Comparison of ENCODE assay signal across 16 cellular contexts in the genomic region with DNA sequence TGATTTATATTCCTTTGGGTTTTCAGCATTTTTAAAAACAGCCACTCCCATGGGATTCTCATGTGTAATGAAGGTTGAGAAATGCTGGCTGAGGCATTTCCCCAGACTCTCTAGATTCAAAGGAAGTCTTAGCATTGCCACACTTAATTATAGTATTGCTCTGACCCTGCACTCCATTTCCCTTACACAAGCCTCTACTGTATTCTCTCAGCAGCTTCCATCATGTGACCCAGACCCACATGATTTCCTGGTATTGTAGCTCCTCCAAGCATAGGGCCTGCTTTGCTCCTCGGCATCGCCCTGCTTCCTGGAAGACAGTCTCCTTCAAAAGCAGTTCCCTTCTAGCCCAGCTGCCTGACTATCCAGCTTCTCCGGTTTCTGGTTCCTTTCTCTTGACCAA.
DNase-seq lines count a peak whose midpoint lies in the region; ATAC-seq, FAIRE-seq and TF ChIP-seq lines count a peak whose summit lies in the region.
"Had no signal": no experiment of that assay in that cellular context is flagged by ENCODE, and none has a peak within 500 bp of the region (broad histone marks: within the 10 kb centered on the region; RNA-seq: fewer than 3 reads in every experiment).

No MANE protein-coding gene starts in this region.

- H3K9me3 ChIP-seq in psoas muscle = no peaks in the 10 kb centered on the region

- H3K4me3 ChIP-seq in psoas muscle = no peak overlapping the region
- H3K4me3 ChIP-seq: smooth muscle cell had no signal

- H3K36me3 ChIP-seq in psoas muscle (ENCODE audit: insufficient read depth in 1 of 2, low read depth in 1 of 2) = no peaks in the 10 kb centered on the region

- no peak overlapping the region for H3K4me3 Mint-ChIP-seq in brain
- H3K4me3 Mint-ChIP-seq: activated CD4-positive, alpha-beta memory T cell treated with anti-CD3 and anti-CD28 coated beads, Interleukin-2, amount 10 ng/mL, durations not matched to agents 7 days and 5 days; H9 had no signal

- TF ChIP-seq CTCF in brain (conservative IDR thresholded peaks at IDR 0.05) (no peak), psoas muscle (IDR thresholded peaks at IDR 0.05) (no peak)

- no peaks in the 10 kb centered on the region for H3K27me3 ChIP-seq in psoas muscle (ENCODE audit: insufficient read depth in 3 of 3, low read length in 2 of 3)

- ATAC-seq in psoas muscle = peak; percentile 40 to 78 (median 66)
- ATAC-seq in HG02852 (IDR thresholded peaks at IDR 0.05; ENCODE audit: unreplicated experiment) = no peak

- 40 to 58% (median 41%) methylated on average over 3 of the region's 3 CpGs for WGBS in psoas muscle, 3 donors

- H3K27ac Mint-ChIP-seq in brain = peak overlapping the region in 4 of 5 experiments; percentile 18 to 89 (median 81)
- H3K27ac Mint-ChIP-seq: activated CD4-positive, alpha-beta memory T cell treated with anti-CD3 and anti-CD28 coated beads, Interleukin-2, amount 10 ng/mL, durations not matched to agents 7 days and 5 days had no signal

- no peak for FAIRE-seq in RCC 7860 (lab: Jason Lieb, UNC)
- FAIRE-seq: bronchial epithelial cell, endothelial cell of umbilical vein had no signal

- H3K36me3 Mint-ChIP-seq in brain = peaks cover 27% of the 10 kb centered on the region

- H3K4me1 ChIP-seq in psoas muscle = no peaks in the 10 kb centered on the region

- peak; percentile 14 for DNase-seq in AG08396 (ENCODE audit: low spot score)
- peak; percentile 14 for DNase-seq in hepatic stellate cell (ENCODE audit: low spot score)
- DNase-seq in psoas muscle = peak; percentile 31 to 56
- no peak for DNase-seq in NCI-H2107 (lab: John Stamatoyannopoulos, UW)
- no peak for DNase-seq in RCC 7860 (ENCODE audit: low spot score)
- DNase-seq in stimulated activated CD4-positive, alpha-beta T cell treated with anti-CD3 and anti-CD28 coated beads, Interleukin-1b, Interleukin-23, amount 100 ng/mL, for 48 hours = no peak
- DNase-seq: activated CD4-positive, alpha-beta memory T cell treated with anti-CD3 and anti-CD28 coated beads, Interleukin-2, amount 10 ng/mL, durations not matched to agents 7 days and 5 days; activated gamma-delta T cell; DMS79; H9; NCI-H510A treated with DMSO at 0.1 percent for 48 hours had no signal

- H3K27me3 Mint-ChIP-seq in brain = no peaks in the 10 kb centered on the region
- H3K27me3 Mint-ChIP-seq: activated CD4-positive, alpha-beta memory T cell treated with anti-CD3 and anti-CD28 coated beads, Interleukin-2, amount 10 ng/mL, durations not matched to agents 7 days and 5 days had no signal

- intact Hi-C loops in psoas muscle (cut with DNase I) = no loop called here

- H3K9me3 Mint-ChIP-seq in brain = peaks cover 5 to 18% (median 7%) of the 10 kb centered on the region in 5 experiments

- H3K4me1 Mint-ChIP-seq in brain = peaks cover 37% of the 10 kb centered on the region
- H3K4me1 Mint-ChIP-seq: activated CD4-positive, alpha-beta memory T cell treated with anti-CD3 and anti-CD28 coated beads, Interleukin-2, amount 10 ng/mL, durations not matched to agents 7 days and 5 days had no signal

- H3K27ac ChIP-seq in psoas muscle = peak overlapping the region; percentile 32

Comparison
In these comparisons a context has a peak if more than half of its experiments do, and no peak if none do; other contexts are left out.
1. DNase-seq: peak in AG08396 (single experiment), hepatic stellate cell (single experiment) and psoas muscle (2 of 2); none in NCI-H2107 (single experiment), RCC 7860 (single experiment) and stimulated activated CD4-positive, alpha-beta T cell treated with anti-CD3 and anti-CD28 coated beads, Interleukin-1b, Interleukin-23, amount 100 ng/mL, for 48 hours (single experiment).